In the genomic region with DNA sequence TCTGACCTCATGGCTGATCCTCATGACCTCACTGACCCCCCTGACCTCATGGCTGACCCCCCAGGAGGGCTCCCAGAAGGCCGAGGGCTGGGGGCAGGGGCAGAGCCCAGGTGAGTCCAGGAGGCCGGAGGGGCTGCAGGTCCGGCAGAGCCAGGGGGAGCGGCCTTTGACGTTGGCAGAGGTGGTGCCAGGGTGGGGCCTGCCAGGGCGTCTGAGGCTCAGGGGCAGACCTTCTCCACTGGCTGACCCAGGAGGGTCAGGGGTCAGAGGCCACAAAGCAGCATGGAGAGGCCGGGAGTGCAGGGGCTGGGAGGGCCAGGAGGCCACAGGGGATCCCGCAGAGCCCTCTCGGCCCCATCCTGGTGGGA, we compare ENCODE assay signal across 1 cellular context.
TF ChIP-seq lines count a peak whose summit lies in the region.

No MANE protein-coding gene starts in this region.

TF ChIP-seq in IMR-90, 13 proteins besides CTCF, POLR2A, EP300 and RAD21:
- TF ChIP-seq RFX5 (IDR thresholded peaks at IDR 0.05; ENCODE audit: low read depth, low read length) (no peak), CEBPB (IDR thresholded peaks at IDR 0.05; ENCODE audit: low read depth, low read length) (no peak), RCOR1 (IDR thresholded peaks at IDR 0.05; ENCODE audit: insufficient replicate concordance, low read length) (no peak), ELK1 (IDR thresholded peaks at IDR 0.05; ENCODE audit: borderline replicate concordance, low read depth, low read length) (no peak), BHLHE40 (IDR thresholded peaks at IDR 0.05; ENCODE audit: low read depth, low read length) (no peak), CHD1 (IDR thresholded peaks at IDR 0.05; ENCODE audit: low read depth, low read length) (no peak), SMC3 (IDR thresholded peaks at IDR 0.05; ENCODE audit: low read depth, low read length) (no peak), NFE2L2 (IDR thresholded peaks at IDR 0.05; ENCODE audit: low read depth, low read length) (no peak), FOS (IDR thresholded peaks at IDR 0.05; ENCODE audit: low read depth, low read length) (no peak), MAFK (IDR thresholded peaks at IDR 0.05; ENCODE audit: low read depth, low read length) (no peak), MAZ (IDR thresholded peaks at IDR 0.05; ENCODE audit: borderline replicate concordance, low read depth, low read length) (no peak), MXI1 (IDR thresholded peaks at IDR 0.05; ENCODE audit: borderline replicate concordance, low read depth, low read length) (no peak)
- TF ChIP-seq, protein P1, sequence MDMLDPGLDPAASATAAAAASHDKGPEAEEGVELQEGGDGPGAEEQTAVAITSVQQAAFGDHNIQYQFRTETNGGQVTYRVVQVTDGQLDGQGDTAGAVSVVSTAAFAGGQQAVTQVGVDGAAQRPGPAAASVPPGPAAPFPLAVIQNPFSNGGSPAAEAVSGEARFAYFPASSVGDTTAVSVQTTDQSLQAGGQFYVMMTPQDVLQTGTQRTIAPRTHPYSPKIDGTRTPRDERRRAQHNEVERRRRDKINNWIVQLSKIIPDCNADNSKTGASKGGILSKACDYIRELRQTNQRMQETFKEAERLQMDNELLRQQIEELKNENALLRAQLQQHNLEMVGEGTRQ (IDR thresholded peaks at IDR 0.05; ENCODE audit: low read depth, low read length), result no peak
